ENCODE assay signal across 26 cellular contexts in genomic region chr10:100751211-100751933, GRCh38. TPM values are rescaled to one million over a fixed set of nuclear protein-coding genes. Genes with fewer than 3 reads are reported as not detected.
DNase-seq lines count a peak whose midpoint lies in the region; ATAC-seq, FAIRE-seq and TF ChIP-seq lines count a peak whose summit lies in the region.
"Had no signal": no experiment of that assay in that cellular context is flagged by ENCODE, and none has a peak within 500 bp of the region (broad histone marks: within the 10 kb centered on the region; RNA-seq: fewer than 3 reads in every experiment).

No MANE protein-coding gene starts in this region.

- H3K27me3 ChIP-seq in foreskin keratinocyte = peaks cover 100% of the 10 kb centered on the region

- no peaks in the 10 kb centered on the region for H3K4me1 ChIP-seq in foreskin keratinocyte

- FAIRE-seq in D721Med (lab: Jason Lieb, UNC) = no peak

- no peak for TF ChIP-seq CTCF in foreskin keratinocyte (conservative IDR thresholded peaks at IDR 0.05)
- no peak for TF ChIP-seq CTCF in nephron (IDR thresholded peaks at IDR 0.05; ENCODE audit: unreplicated experiment in 3 of 3)
- no peak for TF ChIP-seq CTCF in D721Med (IDR thresholded peaks at IDR 0.05; ENCODE audit: insufficient read depth, missing control alignments)

- no peaks in the 10 kb centered on the region for H3K9me3 Mint-ChIP-seq in nephron
- H3K9me3 Mint-ChIP-seq: CD4-positive, alpha-beta T cell; GM23338 had no signal

- peak overlapping the region; percentile 16 to 89 (median 20) for H3K4me3 Mint-ChIP-seq in nephron
- H3K4me3 Mint-ChIP-seq: GM23338, H9 had no signal

- ATAC-seq in foreskin keratinocyte (peak; percentile 51), HG03520 (IDR thresholded peaks at IDR 0.05; ENCODE audit: unreplicated experiment) (no peak), HG03378 (IDR thresholded peaks at IDR 0.05; ENCODE audit: unreplicated experiment) (no peak)
- ATAC-seq: GM23338 had no signal

- no peak overlapping the region for H3K27ac ChIP-seq in foreskin keratinocyte
- H3K27ac ChIP-seq: 22Rv1, PC-9 had no signal

- H3K4me1 Mint-ChIP-seq in nephron = peaks cover 24% of the 10 kb centered on the region

- DNase-seq in Ammon's horn (ENCODE audit: low spot score) (peak; percentile 23), foreskin keratinocyte (no peak), putamen (ENCODE audit: low spot score) (peak; percentile 3), D721Med (ENCODE audit: insufficient read length, low spot score) (no peak)
- DNase-seq: ACHN; CD4-positive, alpha-beta T cell; DMS53; H9; IMR-90; KG1; MG63; NCI-H1694; NCI-H2029 treated with DMSO at 0.1 percent for 48 hours; NCI-H2227 treated with DMSO at 0.1 percent for 48 hours; NCI-H526 treated with DMSO at 0.1 percent for 48 hours; PC-9; RPMI8226; SHP77 had no signal

- H3K27me3 Mint-ChIP-seq in nephron (ENCODE audit: low read depth) = peaks cover 100% of the 10 kb centered on the region

- no peak overlapping the region for H3K27ac Mint-ChIP-seq in nephron
- H3K27ac Mint-ChIP-seq: CD4-positive, alpha-beta T cell; GM23338; H9 had no signal

- peaks cover 51% of the 10 kb centered on the region for H3K36me3 Mint-ChIP-seq in nephron (ENCODE audit: low read depth)

RNA-seq across cellular contexts. Expression of gene PAX2, which starts 6.0 kb away (rescaled TPM):
- not detected in 2 replicates for total RNA-seq in foreskin keratinocyte
- not detected in 2 replicates for polyA plus RNA-seq in foreskin keratinocyte
- total RNA-seq: CD4-positive, alpha-beta T cell; Daoy; GM23338; H9; IMR-90; NCI-H460; PC-9 had no signal
- polyA plus RNA-seq: BJ, GM23338, IMR-90 had no signal

Comparison
In these comparisons a context has a peak if more than half of its experiments do, and no peak if none do; other contexts are left out.
1. DNase-seq: peak in Ammon's horn (single experiment) and putamen (single experiment); none in foreskin keratinocyte (0 of 2) and D721Med (single experiment).